Comparison of ENCODE assay signal across 8 cellular contexts in genomic region chr3:46923559-46924350, GRCh38. TPM values are rescaled to one million over a fixed set of nuclear protein-coding genes. Genes with fewer than 3 reads are reported as not detected.
DNase-seq lines count a peak whose midpoint lies in the region; ATAC-seq and TF ChIP-seq lines count a peak whose summit lies in the region.

No MANE protein-coding gene starts in this region.

- intact Hi-C loops in CD8-positive, alpha-beta T cell (cut with DNase I, micrococcal nuclease): loop anchor here (1.0 to 5.0 kb wide), 2 partner anchors 75 to 399 kb away; no protein-coding TSS in a partner anchor

- peaks cover 6% of the 10 kb centered on the region for H3K9me3 Mint-ChIP-seq in CD8-positive, alpha-beta T cell
- H3K9me3 Mint-ChIP-seq in activated T-cell treated with anti-CD3 and anti-CD28 coated beads, Interleukin-2, amount 50 U/mL, for 72 hours: no peaks in the 10 kb centered on the region

- H3K79me2 ChIP-seq in parathyroid adenoma: peaks cover 61% of the 10 kb centered on the region

- no peak overlapping the region for H3K4me3 Mint-ChIP-seq in CD8-positive, alpha-beta T cell
- no peak overlapping the region for H3K4me3 Mint-ChIP-seq in activated T-cell treated with anti-CD3 and anti-CD28 coated beads, Interleukin-2, amount 50 U/mL, for 72 hours

- POLR2A ChIA-PET in CD8-positive, alpha-beta T cell (lab: Charles Lee): interaction anchor here (1.0 kb wide), 1 partner anchor 10 kb away, joined by 3 read pairs; no protein-coding TSS in a partner anchor

- no peak overlapping the region for H2AFZ ChIP-seq in parathyroid adenoma

- H3K27me3 ChIP-seq in CD8-positive, alpha-beta T cell (ENCODE audit: insufficient read depth, low read length): no peaks in the 10 kb centered on the region
- H3K27me3 ChIP-seq in parathyroid adenoma (ENCODE audit: control insufficient read depth, insufficient read depth, low read length): no peaks in the 10 kb centered on the region

- peaks cover 82% of the 10 kb centered on the region for H3K36me3 Mint-ChIP-seq in CD8-positive, alpha-beta T cell
- peaks cover 12 to 22% of the 10 kb centered on the region in 2 donors for H3K36me3 Mint-ChIP-seq in activated T-cell treated with anti-CD3 and anti-CD28 coated beads, Interleukin-2, amount 50 U/mL, for 72 hours (ENCODE audit: insufficient read depth in 2 of 2)

- no peaks in the 10 kb centered on the region for H3K27me3 Mint-ChIP-seq in CD8-positive, alpha-beta T cell (ENCODE audit: low read depth)
- no peaks in the 10 kb centered on the region for H3K27me3 Mint-ChIP-seq in activated T-cell treated with anti-CD3 and anti-CD28 coated beads, Interleukin-2, amount 50 U/mL, for 72 hours (ENCODE audit: low read depth)

- peaks cover 29% of the 10 kb centered on the region for H3K4me1 Mint-ChIP-seq in CD8-positive, alpha-beta T cell (ENCODE audit: low read depth)
- H3K4me1 Mint-ChIP-seq in activated T-cell treated with anti-CD3 and anti-CD28 coated beads, Interleukin-2, amount 50 U/mL, for 72 hours (ENCODE audit: low read depth): peaks cover 19% of the 10 kb centered on the region

- ATAC-seq in CD8-positive, alpha-beta T cell: peak; percentile 63
- ATAC-seq in activated T-cell treated with anti-CD3 and anti-CD28 coated beads, Interleukin-2, amount 50 U/mL, for 72 hours (replicated peaks in 1 of 2): peak; percentile 50 to 59
- ATAC-seq in activated CD4-positive, CD25-positive, alpha-beta regulatory T cell treated with anti-CD3 and anti-CD28 coated beads, Interleukin-2, amount 50 U/mL, for 24 hours: no peak
- no peak for ATAC-seq in GM19328 (IDR thresholded peaks at IDR 0.05; ENCODE audit: unreplicated experiment)

- no peak overlapping the region for H3K9ac ChIP-seq in parathyroid adenoma

- no peak overlapping the region for H3K27ac ChIP-seq in CD8-positive, alpha-beta T cell (ENCODE audit: low read depth, low read length)
- no peak overlapping the region for H3K27ac ChIP-seq in parathyroid adenoma

- H3K4me2 ChIP-seq in parathyroid adenoma (ENCODE audit: low read length): no peak overlapping the region

- TF ChIP-seq CTCF in CD8-positive, alpha-beta T cell (IDR thresholded peaks at IDR 0.05): peak; percentile 46
- peak; percentile 77 for TF ChIP-seq CTCF in parathyroid adenoma (IDR thresholded peaks at IDR 0.05)

- peak in 5 of 7 experiments; percentile 16 to 59 (median 45) for DNase-seq in CD8-positive, alpha-beta T cell
- DNase-seq in Jurkat, Clone E6-1 (ENCODE audit: low read depth, low spot score): peak; percentile 36
- peak; percentile 42 to 44 for DNase-seq in activated T-cell treated with anti-CD3 and anti-CD28 coated beads, Interleukin-2, amount 50 U/mL, for 72 hours
- peak; percentile 32 for DNase-seq in foreskin melanocyte
- no peak for DNase-seq in T1000 (lab: John Stamatoyannopoulos, UW)

- CTCF ChIA-PET in CD8-positive, alpha-beta T cell (lab: Charles Lee): interaction anchor here (0.7 to 8.6 kb wide), 18 partner anchors 9 to 400 kb away, joined by 3 to 63 read pairs (median 4); partner anchors contain the start of gene NBEAL2

- H3K27ac Mint-ChIP-seq in CD8-positive, alpha-beta T cell: peak overlapping the region; percentile 77
- H3K27ac Mint-ChIP-seq in activated T-cell treated with anti-CD3 and anti-CD28 coated beads, Interleukin-2, amount 50 U/mL, for 72 hours: peak overlapping the region; percentile 57

- H3K36me3 ChIP-seq in CD8-positive, alpha-beta T cell (ENCODE audit: insufficient read depth, low read length): peaks cover 58% of the 10 kb centered on the region
- H3K36me3 ChIP-seq in parathyroid adenoma (ENCODE audit: control insufficient read depth, insufficient read depth, low read length): no peaks in the 10 kb centered on the region

- no peak overlapping the region for H3K4me3 ChIP-seq in CD8-positive, alpha-beta T cell (ENCODE audit: low read depth, low read length)
- no peak overlapping the region for H3K4me3 ChIP-seq in Jurkat, Clone E6-1 (ENCODE audit: low read length)
- H3K4me3 ChIP-seq in parathyroid adenoma (ENCODE audit: low read depth, low read length): no peak overlapping the region

- no peaks in the 10 kb centered on the region for H3K9me3 ChIP-seq in CD8-positive, alpha-beta T cell (ENCODE audit: low read length)
- no peaks in the 10 kb centered on the region for H3K9me3 ChIP-seq in parathyroid adenoma (ENCODE audit: control insufficient read depth, low read length)

- peaks cover 28% of the 10 kb centered on the region for H3K4me1 ChIP-seq in CD8-positive, alpha-beta T cell (ENCODE audit: insufficient read depth, low read length)
- H3K4me1 ChIP-seq in parathyroid adenoma: peaks cover 5% of the 10 kb centered on the region

RNA-seq across cellular contexts. Expression of gene PTH1R, which starts 46.2 kb away (rescaled TPM):
- not detected for total RNA-seq in CD8-positive, alpha-beta T cell
- polyA plus RNA-seq in Jurkat, Clone E6-1 (2012; ENCODE audit: insufficient read depth, insufficient read length): not detected
- total RNA-seq in activated T-cell treated with anti-CD3 and anti-CD28 coated beads, Interleukin-2, amount 50 U/mL, for 72 hours: not detected

RNA-seq across cellular contexts. Expression of gene CCDC12, which starts 52.8 kb away (rescaled TPM):
- 100 to 1,000 TPM in 1 of 2 experiments, 10 to 100 TPM in 1; 99.9 to 107 TPM for total RNA-seq in CD8-positive, alpha-beta T cell
- polyA plus RNA-seq in Jurkat, Clone E6-1 (2012; ENCODE audit: insufficient read depth, insufficient read length): 85.1 TPM
- total RNA-seq in activated T-cell treated with anti-CD3 and anti-CD28 coated beads, Interleukin-2, amount 50 U/mL, for 72 hours: 10 to 100 TPM; 54.7 to 56.2 TPM

RNA-seq across cellular contexts. Expression of gene NBEAL2, which starts 55.7 kb away (rescaled TPM):
- 100 to 1,000 TPM; 187 to 201 TPM for total RNA-seq in CD8-positive, alpha-beta T cell
- polyA plus RNA-seq in Jurkat, Clone E6-1 (2012; ENCODE audit: insufficient read depth, insufficient read length): 116 TPM
- 10 to 100 TPM; 84.0 to 87.4 TPM for total RNA-seq in activated T-cell treated with anti-CD3 and anti-CD28 coated beads, Interleukin-2, amount 50 U/mL, for 72 hours

Comparison
In these comparisons a context has a peak if more than half of its experiments do, and no peak if none do; other contexts are left out.
1. ATAC-seq: peak in CD8-positive, alpha-beta T cell (single experiment) and activated T-cell treated with anti-CD3 and anti-CD28 coated beads, Interleukin-2, amount 50 U/mL, for 72 hours (2 of 2); none in activated CD4-positive, CD25-positive, alpha-beta regulatory T cell treated with anti-CD3 and anti-CD28 coated beads, Interleukin-2, amount 50 U/mL, for 24 hours (0 of 2) and GM19328 (single experiment).